Comparison of ENCODE assay signal across 13 cellular contexts in genomic region chr12:14443531-14443930, GRCh38.
A peak's percentile ranks its signal among the peaks of the same experiment; 100 is the strongest.
DNase-seq lines count a peak whose midpoint lies in the region; ATAC-seq, FAIRE-seq and TF ChIP-seq lines count a peak whose summit lies in the region.
"Had no signal": no experiment of that assay in that cellular context is flagged by ENCODE, and none has a peak within 500 bp of the region (broad histone marks: within the 10 kb centered on the region; RNA-seq: fewer than 3 reads in every experiment).

No MANE protein-coding gene starts in this region.

- BruUV-seq in GM12878 (replicated peaks; lab: Mats Ljungman, UMichigan), result no TSS peak

- intact Hi-C loops in GM12878 (cut with micrococcal nuclease; ENCODE audit: unreplicated experiment) (no loop called here), left ventricle myocardium inferior (cut with micrococcal nuclease) (no loop called here)

- no peak for TF ChIP-seq EP300 in GM12878 (IDR thresholded peaks at IDR 0.05; ENCODE audit: borderline replicate concordance in 1 of 2, control insufficient read depth in 1 of 2, low read depth in 2 of 2, low read length in 2 of 2)

- RAD21 ChIA-PET in GM12878 (lab: Charles Lee; ENCODE audit: unreplicated experiment), result no interaction called here

- ATAC-seq in GM12878, result no peak
- ATAC-seq in stimulated activated naive B cell treated with anti-CD40 and anti-IgM and Interleukin-4, amounts not matched to agents 10 μg/mL and 1 μg/mL and 100 μg/mL, for 72 hours (replicated peaks), result no peak
- ATAC-seq: WTC11 had no signal

- no peak overlapping the region for H2AFZ ChIP-seq in GM12878 (ENCODE audit: control insufficient read depth, low read depth, low read length)

- H3K9me3 ChIP-seq in GM12878 (replicated peaks; ENCODE audit: control insufficient read depth, insufficient read depth, low read length), result peaks cover 3% of the 10 kb centered on the region; the same call in 1 of the 3 replicates
- H3K9me3 ChIP-seq in left ventricle myocardium inferior (replicated peaks), result no peaks in the 10 kb centered on the region
- H3K9me3 ChIP-seq in HAP-1, result no peaks in the 10 kb centered on the region

- no peak overlapping the region for H3K4me2 ChIP-seq in GM12878 (ENCODE audit: control insufficient read depth, insufficient read depth)

- no peaks in the 10 kb centered on the region for H3K79me2 ChIP-seq in GM12878 (ENCODE audit: control insufficient read depth, insufficient read depth, low read length)

- TF ChIP-seq RAD21 in GM12878 (IDR thresholded peaks at IDR 0.05; ENCODE audit: insufficient read depth, low read depth, low read length), result no peak

- H3K27me3 Mint-ChIP-seq in stimulated activated naive B cell treated with anti-CD40 and anti-IgM and Interleukin-4, amounts not matched to agents 10 μg/mL and 1 μg/mL and 100 μg/mL, for 72 hours, result no peaks in the 10 kb centered on the region

- H3K27ac Mint-ChIP-seq in stimulated activated naive B cell treated with anti-CD40 and anti-IgM and Interleukin-4, amounts not matched to agents 10 μg/mL and 1 μg/mL and 100 μg/mL, for 72 hours, result peak overlapping the region; percentile 62
- H3K27ac Mint-ChIP-seq: activated T-helper 1 cell treated with anti-CD3 and anti-CD28 coated beads, Interleukin-12 subunit alpha, Interleukin-12 subunit beta, Interleukin-2, Interleukin-4 antibody, amounts not matched to agents 30 ng/mL and 10 ng/mL and 1 ng/mL, durations not matched to agents 14 hours and 24 hours and 36 hours; WTC11 had no signal

- H3K9ac ChIP-seq in GM12878 (ENCODE audit: control insufficient read depth, insufficient read depth, low read length), result no peak overlapping the region

- H3K4me3 ChIP-seq in GM12878, result no peak overlapping the region
- H3K4me3 ChIP-seq in left ventricle myocardium inferior, result no peak overlapping the region
- no peak overlapping the region for H3K4me3 ChIP-seq in brain microvascular endothelial cell (ENCODE audit: low read depth, low read length)
- no peak overlapping the region for H3K4me3 ChIP-seq in HAP-1

- H3K27me3 ChIP-seq in GM12878 (replicated peaks in 1 of 2; ENCODE audit: control insufficient read depth in 2 of 2, insufficient read depth in 2 of 2, low read length in 1 of 2) (no peaks in the 10 kb centered on the region), left ventricle myocardium inferior (ENCODE audit: low read depth) (no peaks in the 10 kb centered on the region), brain microvascular endothelial cell (replicated peaks) (no peaks in the 10 kb centered on the region), HAP-1 (ENCODE audit: low read depth) (no peaks in the 10 kb centered on the region)

- in situ Hi-C loops in GM12878 (cut with MboI), result no loop called here
- in situ Hi-C loops in brain microvascular endothelial cell (cut with HindIII; ENCODE audit: low pct_ligation_motif_present, low sequenced_read_pairs), result no loop called here
- in situ Hi-C loops in HAP-1 (cut with MboI; ENCODE audit: low sequenced_read_pairs), result no loop called here

- SMC1A ChIA-PET in GM12878 (lab: Charles Lee; ENCODE audit: uncharacterized antibody, unreplicated experiment), result interaction anchor here (2.0 kb wide), 1 partner anchor 9 kb away, joined by 5 read pairs; no protein-coding TSS in a partner anchor

- H3K36me3 Mint-ChIP-seq in stimulated activated naive B cell treated with anti-CD40 and anti-IgM and Interleukin-4, amounts not matched to agents 10 μg/mL and 1 μg/mL and 100 μg/mL, for 72 hours, result peaks cover 58 to 71% of the 10 kb centered on the region in 2 donors

- H4K20me1 ChIP-seq in GM12878 (ENCODE audit: control insufficient read depth, insufficient read depth), result no peaks in the 10 kb centered on the region

- H3K36me3 ChIP-seq in GM12878 (ENCODE audit: control insufficient read depth in 2 of 2, insufficient read depth in 2 of 2, low read length in 1 of 2), result peaks cover 1 to 28% of the 10 kb centered on the region in 2 experiments; a peak in 3 of 4 replicates
- peaks cover 58% of the 10 kb centered on the region for H3K36me3 ChIP-seq in left ventricle myocardium inferior
- H3K36me3 ChIP-seq in brain microvascular endothelial cell (replicated peaks), result peaks cover 28% of the 10 kb centered on the region
- H3K36me3 ChIP-seq in HAP-1 (replicated peaks), result peaks cover 29% of the 10 kb centered on the region

- H3K27ac ChIP-seq in GM12878 (ENCODE audit: control insufficient read depth, insufficient read depth) (no peak overlapping the region), left ventricle myocardium inferior (replicated peaks) (peak overlapping the region; percentile 71), brain microvascular endothelial cell (no peak overlapping the region), caudate nucleus (ENCODE audit: low read depth, low read length) (no peak overlapping the region)

- H3K4me1 ChIP-seq in GM12878 (ENCODE audit: control insufficient read depth, insufficient read depth, low read length) (no peaks in the 10 kb centered on the region), left ventricle myocardium inferior (peaks cover 30% of the 10 kb centered on the region), HAP-1 (no peaks in the 10 kb centered on the region)

- POLR2A ChIA-PET in GM12878 (lab: Charles Lee), result no interaction called here

- CTCF ChIA-PET in GM12878 (lab: Yijun Ruan, JAX), result interaction anchor here (3.3 kb wide), 1 partner anchor 10 kb away, joined by 10 read pairs; no protein-coding TSS in a partner anchor

- no peak for TF ChIP-seq CTCF in GM12878 (IDR thresholded peaks at IDR 0.05 in 2 of 3, conservative IDR thresholded peaks at IDR 0.05 in 1 of 3; ENCODE audit: control insufficient read depth in 2 of 3, extremely low read depth in 1 of 3, insufficient read depth in 1 of 3, low read depth in 3 of 3, low read length in 3 of 3)
- TF ChIP-seq CTCF in left ventricle myocardium inferior (IDR thresholded peaks at IDR 0.05; ENCODE audit: borderline replicate concordance), result no peak
- TF ChIP-seq CTCF in brain microvascular endothelial cell (IDR thresholded peaks at IDR 0.05; ENCODE audit: low read depth, low read length, missing control alignments), result no peak

- DNase-seq in HCEC 1CT (peak; percentile 32), GM12878 (ENCODE audit: low read depth, low spot score) (no peak), left ventricle myocardium inferior (no peak), brain microvascular endothelial cell (no peak), HAP-1 (ENCODE audit: low spot score in 2 of 2) (no peak), caudate nucleus (lab: John Stamatoyannopoulos, UW) (no peak)
- no peak for DNase-seq in stimulated activated naive B cell treated with anti-CD40 and anti-IgM and Interleukin-4, amounts not matched to agents 10 μg/mL and 1 μg/mL and 100 μg/mL, for 72 hours
- DNase-seq in activated CD4-positive, alpha-beta T cell treated with anti-CD3 and anti-CD28 coated beads, Interleukin-2, amount 50 U/mL, for 48 hours, result no peak
- DNase-seq: Karpas-422; NCI-H446 treated with DMSO at 0.1 percent for 48 hours; stimulated activated CD4-positive, alpha-beta T cell treated with anti-CD3 and anti-CD28 coated beads, Interleukin-12 subunit alpha, Interleukin-12 subunit beta, amount 100 ng/mL, for 4 hours had no signal

- H3K4me3 Mint-ChIP-seq in stimulated activated naive B cell treated with anti-CD40 and anti-IgM and Interleukin-4, amounts not matched to agents 10 μg/mL and 1 μg/mL and 100 μg/mL, for 72 hours, result no peak overlapping the region
- H3K4me3 Mint-ChIP-seq: activated T-helper 1 cell treated with anti-CD3 and anti-CD28 coated beads, Interleukin-12 subunit alpha, Interleukin-12 subunit beta, Interleukin-2, Interleukin-4 antibody, amounts not matched to agents 30 ng/mL and 10 ng/mL and 1 ng/mL, durations not matched to agents 14 hours and 24 hours and 36 hours; WTC11 had no signal

- H3K9me3 Mint-ChIP-seq in stimulated activated naive B cell treated with anti-CD40 and anti-IgM and Interleukin-4, amounts not matched to agents 10 μg/mL and 1 μg/mL and 100 μg/mL, for 72 hours, result peaks cover 5 to 10% of the 10 kb centered on the region in 2 donors
- H3K9me3 Mint-ChIP-seq: WTC11 had no signal

- TF ChIP-seq POLR2A in GM12878 (IDR thresholded peaks at IDR 0.05; ENCODE audit: low read depth, low read length), result no peak

- H3K4me1 Mint-ChIP-seq in stimulated activated naive B cell treated with anti-CD40 and anti-IgM and Interleukin-4, amounts not matched to agents 10 μg/mL and 1 μg/mL and 100 μg/mL, for 72 hours, result peaks cover 18 to 31% of the 10 kb centered on the region in 2 donors
- H3K4me1 Mint-ChIP-seq: WTC11 had no signal

- no peak for FAIRE-seq in GM12878 (lab: Jason Lieb, UNC)

TF ChIP-seq in GM12878, 131 proteins besides CTCF, POLR2A, EP300 and RAD21:
- TF ChIP-seq MXI1 (IDR thresholded peaks at IDR 0.05; ENCODE audit: low read depth, low read length), result no peak
- TF ChIP-seq MEF2A (IDR thresholded peaks at IDR 0.05; ENCODE audit: insufficient read depth, low read depth, low read length), result 0 out of 2 replicates have a peak, but pooled peaks have one; percentile 50
TF ChIP-seq in GM12878: peak in this region for 1.
